ENCODE assay signal across 8 cellular contexts in genomic region chr14:73026845-73027542, GRCh38. TPM values are rescaled to one million over a fixed set of nuclear protein-coding genes. Genes with fewer than 3 reads are reported as not detected.
DNase-seq lines count a peak whose midpoint lies in the region; ATAC-seq, FAIRE-seq and TF ChIP-seq lines count a peak whose summit lies in the region.

ZFYVE1 (minus strand) TSS chr14:73027106; CDS start chr14:73024508, 2,598 bp downstream.

- no peaks in the 10 kb centered on the region for H3K27me3 ChIP-seq in Loucy (ENCODE audit: insufficient read depth, low read length, poor library complexity, severe bottlenecking)

- peak within 1 kb of the TSS; percentile 60 to 87 for H3K27ac Mint-ChIP-seq in natural killer cell treated with Interleukin-12 subunit alpha and Interleukin-12 subunit beta and Interleukin-15 and Interleukin-18, amount 100 ng/mL, for 72 hours

- H4K20me1 ChIP-seq in Loucy (ENCODE audit: insufficient read depth, low read length, poor library complexity, severe bottlenecking), result peaks cover 12% of the 10 kb centered on the region

- peak within 1 kb of the TSS; percentile 88 for H3K4me2 ChIP-seq in Loucy (ENCODE audit: low read depth, low read length, poor library complexity, severe bottlenecking)

- peaks cover 30 to 45% of the 10 kb centered on the region in 2 donors for H3K4me1 Mint-ChIP-seq in natural killer cell treated with Interleukin-12 subunit alpha and Interleukin-12 subunit beta and Interleukin-15 and Interleukin-18, amount 100 ng/mL, for 72 hours (ENCODE audit: low read depth in 2 of 2)

- H3K9me2 ChIP-seq in Loucy (replicated peaks; ENCODE audit: low read depth, low read length), result no peaks in the 10 kb centered on the region

- no peaks in the 10 kb centered on the region for H3K27me3 Mint-ChIP-seq in natural killer cell treated with Interleukin-12 subunit alpha and Interleukin-12 subunit beta and Interleukin-15 and Interleukin-18, amount 100 ng/mL, for 72 hours

- H2AFZ ChIP-seq in Loucy (ENCODE audit: low read length), result peak within 1 kb of the TSS; percentile 94

- H3K4me3 Mint-ChIP-seq in natural killer cell treated with Interleukin-12 subunit alpha and Interleukin-12 subunit beta and Interleukin-15 and Interleukin-18, amount 100 ng/mL, for 72 hours, result peak within 1 kb of the TSS; percentile 94

- H3K9ac ChIP-seq in Loucy (ENCODE audit: low read depth, low read length, poor library complexity, severe bottlenecking), result peak within 1 kb of the TSS; percentile 85

- no peaks in the 10 kb centered on the region for H3F3A ChIP-seq in Loucy (ENCODE audit: low read depth)

- TF ChIP-seq CTCF in Loucy (conservative IDR thresholded peaks at IDR 0.05; ENCODE audit: low read length), result no peak
- TF ChIP-seq CTCF in fibroblast of pulmonary artery (IDR thresholded peaks at IDR 0.05; ENCODE audit: low read length, missing control alignments), result no peak

- H3K9me3 ChIP-seq in Loucy (ENCODE audit: insufficient read depth, low read depth, low read length), result no peaks in the 10 kb centered on the region

- H3K9me3 Mint-ChIP-seq in natural killer cell treated with Interleukin-12 subunit alpha and Interleukin-12 subunit beta and Interleukin-15 and Interleukin-18, amount 100 ng/mL, for 72 hours, result no peaks in the 10 kb centered on the region

- ATAC-seq in natural killer cell treated with Interleukin-12 subunit alpha and Interleukin-12 subunit beta and Interleukin-15 and Interleukin-18, amount 100 ng/mL, for 72 hours, result peak; percentile 99 to 100
- peak; percentile 100 for ATAC-seq in stimulated activated naive CD8-positive, alpha-beta T cell treated with anti-CD3 and anti-CD28 coated beads, Interleukin-15, Interleukin-2, amounts not matched to agents 100 U/mL and 50 U/mL, for 24 hours

- peak within 1 kb of the TSS; percentile 79 for H3K4me3 ChIP-seq in Loucy (ENCODE audit: low read length, poor library complexity, severe bottlenecking)
- peak within 1 kb of the TSS; percentile 87 for H3K4me3 ChIP-seq in fibroblast of pulmonary artery (replicated peaks; ENCODE audit: low read depth, low read length)

- H3K36me3 Mint-ChIP-seq in natural killer cell treated with Interleukin-12 subunit alpha and Interleukin-12 subunit beta and Interleukin-15 and Interleukin-18, amount 100 ng/mL, for 72 hours, result peaks cover 15% of the 10 kb centered on the region

- DNase-seq in EH (ENCODE audit: low read depth), result peak; percentile 99
- DNase-seq in H54 (ENCODE audit: insufficient read length, low spot score), result peak; percentile 94
- peak; percentile 88 for DNase-seq in activated effector memory CD4-positive, alpha-beta T cell treated with Interleukin-2 at 50 U/mL for 16 hours
- peak; percentile 99 for DNase-seq in fibroblast of pulmonary artery (ENCODE audit: low read depth)
- DNase-seq in natural killer cell treated with Interleukin-12 subunit alpha and Interleukin-12 subunit beta and Interleukin-15 and Interleukin-18, amount 100 ng/mL, for 72 hours (ENCODE audit: low spot score), result peak; percentile 95
- peak; percentile 91 for DNase-seq in stimulated activated naive CD8-positive, alpha-beta T cell treated with anti-CD3 and anti-CD28 coated beads, Interleukin-15, Interleukin-2, amounts not matched to agents 100 U/mL and 50 U/mL, for 24 hours

- peaks cover 34% of the 10 kb centered on the region for H3K4me1 ChIP-seq in Loucy (ENCODE audit: insufficient read depth, low read length, poor library complexity, severe bottlenecking)

- FAIRE-seq in H54 (lab: Jason Lieb, UNC), result peak; percentile 98

- peaks cover 40% of the 10 kb centered on the region for H3K79me2 ChIP-seq in Loucy (ENCODE audit: insufficient read depth, low read length)

- TF ChIP-seq POLR2A in H54 (IDR thresholded peaks at IDR 0.05; ENCODE audit: low read depth, low read length) (peak; percentile 88), Raji (IDR thresholded peaks at IDR 0.05; ENCODE audit: insufficient read depth, low read depth, low read length) (peak; percentile 63)

- no peaks in the 10 kb centered on the region; the same call in 1 of the 2 replicates for H3K36me3 ChIP-seq in Loucy (ENCODE audit: insufficient read depth, low read length)

RNA-seq across cellular contexts. Expression of gene ZFYVE1, which starts in this region (rescaled TPM):
- total RNA-seq in natural killer cell treated with Interleukin-12 subunit alpha and Interleukin-12 subunit beta and Interleukin-15 and Interleukin-18, amount 100 ng/mL, for 72 hours, result 10 to 100 TPM; 17.9 to 25.2 TPM

Comparison
In these comparisons a context has a peak if more than half of its experiments do, and no peak if none do; other contexts are left out.
1. Peak in every context shown above with its lines: DNase-seq, ATAC-seq and H3K4me3 ChIP-seq.